ENCODE assay signal across 23 cellular contexts in the genomic region with DNA sequence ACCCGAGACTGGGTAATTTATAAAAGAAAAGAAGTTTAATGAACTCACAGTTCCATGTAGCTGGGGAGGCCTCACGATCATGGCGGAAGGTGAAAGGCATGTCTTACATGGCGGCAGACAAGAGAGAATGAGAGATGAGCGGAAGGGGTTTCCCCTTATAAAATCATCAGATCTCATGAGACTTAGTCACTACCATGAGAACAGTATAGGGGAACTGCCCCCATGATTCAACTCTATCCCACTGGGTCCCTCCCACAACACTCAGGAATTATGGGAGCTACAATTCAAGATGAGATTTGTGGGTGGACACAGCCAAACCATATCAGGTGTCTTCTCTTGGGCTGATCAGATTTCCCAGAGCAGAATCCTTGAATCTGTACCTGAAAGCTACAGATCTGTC.
"Had no signal": no experiment of that assay in that cellular context is flagged by ENCODE, and none has a peak within 500 bp of the region (broad histone marks: within the 10 kb centered on the region; RNA-seq: fewer than 3 reads in every experiment).

No MANE protein-coding gene starts in this region.

- FAIRE-seq: RCC 7860 had no signal

- H3K27ac ChIP-seq: RWPE1 had no signal

- H3K4me3 ChIP-seq: MG63 had no signal

- DNase-seq: IMR-90, Karpas-422, KG1, MG63, NCI-H1092, NCI-H1105 treated with DMSO at 0.1 percent for 48 hours, NCI-H1417 treated with DMSO at 0.1 percent for 48 hours, NCI-H146, NCI-H1694 treated with DMSO at 0.1 percent for 48 hours, NCI-H1930, NCI-H2081, NCI-H2107, NCI-H2171, NCI-H226, NCI-H446, NCI-H510A, NCI-H524 treated with DMSO at 0.1 percent for 48 hours, NCI-H69, NCI-H774, SHP77, SK-N-SH had no signal

- H3K9ac ChIP-seq: SK-N-SH had no signal

- H3K4me2 ChIP-seq: SK-N-SH had no signal

- H3K36me3 ChIP-seq: MG63 had no signal

- H3K9me3 ChIP-seq: MG63, SK-N-SH had no signal

- H3K27me3 ChIP-seq: MG63 had no signal
